Comparison of ENCODE assay signal across 8 cellular contexts in the genomic region with DNA sequence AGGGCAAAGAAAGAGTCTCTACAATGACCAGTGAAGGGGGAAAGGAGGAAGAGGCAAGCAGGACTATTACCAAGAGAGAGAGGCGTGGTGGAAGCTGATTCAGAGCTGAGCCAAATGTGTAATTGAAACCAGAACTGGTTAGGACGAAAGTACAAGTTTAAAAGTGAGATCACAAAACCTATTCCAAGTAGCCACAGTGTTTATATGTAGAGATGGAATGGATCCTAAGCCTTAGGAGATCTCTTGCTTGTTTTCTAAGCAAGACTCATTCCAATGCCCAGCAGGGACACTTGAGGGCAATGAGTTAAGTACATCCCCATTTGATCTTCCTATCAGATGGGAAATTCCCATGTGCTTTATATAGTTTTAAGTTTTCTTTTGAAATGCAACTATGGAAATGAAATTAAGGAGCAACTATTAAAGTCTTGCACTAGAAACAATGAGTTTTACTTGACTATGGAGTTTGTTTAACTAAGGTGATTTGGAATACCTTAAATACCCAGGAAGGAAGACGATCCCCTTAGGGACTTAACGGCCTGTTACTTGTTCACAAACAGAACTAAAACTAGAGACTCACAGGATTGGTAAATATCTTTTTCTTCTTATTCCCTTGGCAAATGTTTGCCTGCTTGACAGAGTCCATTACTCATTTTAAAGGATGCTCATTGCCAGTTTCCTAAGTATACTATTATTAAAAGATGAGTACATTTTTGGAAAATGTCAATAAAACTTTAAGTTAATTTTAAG. TPM values are rescaled to one million over a fixed set of nuclear protein-coding genes. Genes with fewer than 3 reads are reported as not detected.
DNase-seq lines count a peak whose midpoint lies in the region; ATAC-seq and TF ChIP-seq lines count a peak whose summit lies in the region.

No MANE protein-coding gene starts in this region.

- no peaks in the 10 kb centered on the region for H3K27me3 ChIP-seq in BJ (ENCODE audit: control insufficient read depth, insufficient read depth, low read length)

- intact Hi-C loops in left colon (cut with DNase I, micrococcal nuclease): no loop called here

- ATAC-seq in GM19395 (IDR thresholded peaks at IDR 0.05; ENCODE audit: unreplicated experiment) (peak; percentile 93), HG03159 (IDR thresholded peaks at IDR 0.05; ENCODE audit: unreplicated experiment) (peak; percentile 93), left colon (no peak)

- H3K4me3 ChIP-seq in BJ (ENCODE audit: low read depth, low read length): no peak overlapping the region

- DNase-seq in BJ (ENCODE audit: low read depth): peak; percentile 70
- DNase-seq in dedifferentiated amniotic fluid mesenchymal stem cell (ENCODE audit: extremely low spot score): peak; percentile 89
- no peak for DNase-seq in NCI-H146 (lab: John Stamatoyannopoulos, UW)
- no peak for DNase-seq in midbrain (lab: John Stamatoyannopoulos, UW)
- no peak for DNase-seq in left colon
- DNase-seq in glomerular visceral epithelial cell (ENCODE audit: extremely low spot score): no peak

- H3K36me3 ChIP-seq in BJ (ENCODE audit: control insufficient read depth, insufficient read depth, low read length): no peaks in the 10 kb centered on the region

- no peak for TF ChIP-seq CTCF in BJ (IDR thresholded peaks at IDR 0.05; ENCODE audit: insufficient read depth, low read depth, low read length)

- CTCF ChIA-PET in BJ (lab: Yijun Ruan, JAX): interaction anchor here (0.8 kb wide), 1 partner anchor 1157 kb away, joined by 3 read pairs; no protein-coding TSS in a partner anchor

- POLR2A ChIA-PET in BJ (lab: Charles Lee): interaction anchor here (0.6 kb wide), 2 partner anchors 8 to 138 kb away, joined by 4 to 5 read pairs; no protein-coding TSS in a partner anchor

RNA-seq across cellular contexts. Expression of gene SNX2, which starts 51.1 kb away (rescaled TPM):
- 23.5 and 33.1 TPM in 2 replicates for polyA plus RNA-seq in BJ (2011; rRNA removed)
- polyA minus RNA-seq in BJ (2011; rRNA and poly(A)+ RNA removed): 32.2 and 58.8 TPM in 2 replicates
- total RNA-seq in left colon: 10 to 100 TPM; 52.4 to 60.5 TPM

Comparison
In these comparisons a context has a peak if more than half of its experiments do, and no peak if none do; other contexts are left out.
1. DNase-seq: peak in BJ (single experiment) and dedifferentiated amniotic fluid mesenchymal stem cell (single experiment); none in NCI-H146 (single experiment), midbrain (single experiment), left colon (0 of 2) and glomerular visceral epithelial cell (single experiment).